In genomic region chr4:122666527-122667245, GRCh38 we compare ENCODE assay signal across 11 cellular contexts. TPM values are rescaled to one million over a fixed set of nuclear protein-coding genes. Genes with fewer than 3 reads are reported as not detected.
DNase-seq lines count a peak whose midpoint lies in the region; ATAC-seq, FAIRE-seq and TF ChIP-seq lines count a peak whose summit lies in the region.
"Had no signal": no experiment of that assay in that cellular context is flagged by ENCODE, and none has a peak within 500 bp of the region (broad histone marks: within the 10 kb centered on the region; RNA-seq: fewer than 3 reads in every experiment).

No MANE protein-coding gene starts in this region.

- H3K4me3 ChIP-seq in keratinocyte (ENCODE audit: control insufficient read depth in 2 of 3, extremely low read depth in 1 of 3, insufficient read depth in 2 of 3, low read depth in 1 of 3, low read length in 3 of 3), result peak overlapping the region in 1 of 3 experiments; percentile 5
- H3K4me3 ChIP-seq: mucosa of descending colon had no signal

- no peaks in the 10 kb centered on the region for H3K9me3 ChIP-seq in keratinocyte (ENCODE audit: control insufficient read depth, low read depth, low read length)
- H3K9me3 ChIP-seq: mucosa of descending colon had no signal

- peak overlapping the region; percentile 53 for H3K4me2 ChIP-seq in keratinocyte (ENCODE audit: control insufficient read depth, extremely low read depth, insufficient read depth, low read depth, low read length)

- DNase-seq in HCEC 1CT (peak; percentile 91), keratinocyte (ENCODE audit: low read depth, low spot score) (peak; percentile 61), DMS 273 treated with DMSO at 0.1 percent for 48 hours (lab: John Stamatoyannopoulos, UW) (no peak), RPMI8226 (no peak), activated gamma-delta T cell (lab: John Stamatoyannopoulos, UW) (no peak)
- no peak for DNase-seq in activated naive CD8-positive, alpha-beta T cell treated with anti-CD3 and anti-CD28 coated beads, Interleukin-2, amount 10 ng/mL, durations not matched to agents 7 days and 5 days
- DNase-seq in effector CD8-positive, alpha-beta T cell (lab: John Stamatoyannopoulos, UW), result no peak
- DNase-seq: GDM1, mucosa of descending colon had no signal

- no peaks in the 10 kb centered on the region for H3K79me2 ChIP-seq in keratinocyte (ENCODE audit: control insufficient read depth, insufficient read depth, low read length)

- H3K36me3 ChIP-seq in keratinocyte (ENCODE audit: control insufficient read depth in 2 of 2, extremely low read depth in 1 of 2, insufficient read depth in 2 of 2, low read length in 2 of 2), result no peaks in the 10 kb centered on the region

- H2AFZ ChIP-seq in keratinocyte (ENCODE audit: control insufficient read depth, low read length), result no peak overlapping the region

- ATAC-seq in activated naive CD8-positive, alpha-beta T cell treated with anti-CD3 and anti-CD28 coated beads, Interleukin-2, amount 10 ng/mL, durations not matched to agents 7 days and 5 days (ENCODE audit: low read depth), result peak; percentile 80
- ATAC-seq: mucosa of descending colon had no signal

- no peaks in the 10 kb centered on the region for H3K27me3 ChIP-seq in keratinocyte (ENCODE audit: control insufficient read depth, extremely low read depth, insufficient read depth, low read length)

- H3K27me3 Mint-ChIP-seq in activated naive CD8-positive, alpha-beta T cell treated with anti-CD3 and anti-CD28 coated beads, Interleukin-2, amount 10 ng/mL, durations not matched to agents 7 days and 5 days, result no peaks in the 10 kb centered on the region

- H3K9me3 Mint-ChIP-seq in activated naive CD8-positive, alpha-beta T cell treated with anti-CD3 and anti-CD28 coated beads, Interleukin-2, amount 10 ng/mL, durations not matched to agents 7 days and 5 days, result no peaks in the 10 kb centered on the region

- H3K4me1 Mint-ChIP-seq in activated naive CD8-positive, alpha-beta T cell treated with anti-CD3 and anti-CD28 coated beads, Interleukin-2, amount 10 ng/mL, durations not matched to agents 7 days and 5 days, result peaks cover 18% of the 10 kb centered on the region

- FAIRE-seq in A204.1 (lab: Jason Lieb, UNC), result peak; percentile 19
- FAIRE-seq in keratinocyte (lab: Jason Lieb, UNC), result no peak
- FAIRE-seq: colon had no signal

- POLR2A ChIA-PET in activated naive CD8-positive, alpha-beta T cell treated with anti-CD3 and anti-CD28 coated beads, Interleukin-2, amount 10 ng/mL, durations not matched to agents 7 days and 5 days (lab: Charles Lee), result no interaction called here

- dilution Hi-C loops in keratinocyte (cut with MboI; ENCODE audit: extremely low pct_ligation_motif_present, low sequenced_read_pairs), result no loop called here

- TF ChIP-seq CTCF in keratinocyte (optimal IDR thresholded peaks at IDR 0.05 in 1 of 3, IDR thresholded peaks at IDR 0.05 in 1 of 3, conservative IDR thresholded peaks at IDR 0.05 in 1 of 3; ENCODE audit: extremely low read depth in 1 of 3, insufficient read depth in 2 of 3, low read length in 3 of 3), result no peak

- peak overlapping the region; percentile 57 for H3K27ac ChIP-seq in keratinocyte (ENCODE audit: control insufficient read depth, insufficient read depth, low read length)

- peaks cover 40% of the 10 kb centered on the region for H3K4me1 ChIP-seq in keratinocyte (ENCODE audit: control insufficient read depth, extremely low read depth, insufficient read depth, low read length)

- no peak overlapping the region for H3K9ac ChIP-seq in keratinocyte (ENCODE audit: control insufficient read depth, extremely low read depth, insufficient read depth, low read length)

- H3K9me1 ChIP-seq in keratinocyte (ENCODE audit: control insufficient read depth, extremely low read depth, insufficient read depth, low read length), result no peaks in the 10 kb centered on the region

- no peak overlapping the region for H3K27ac Mint-ChIP-seq in activated naive CD8-positive, alpha-beta T cell treated with anti-CD3 and anti-CD28 coated beads, Interleukin-2, amount 10 ng/mL, durations not matched to agents 7 days and 5 days

- H4K20me1 ChIP-seq in keratinocyte (ENCODE audit: control insufficient read depth, extremely low read depth, insufficient read depth, low read length), result no peaks in the 10 kb centered on the region

- H3K36me3 Mint-ChIP-seq in activated naive CD8-positive, alpha-beta T cell treated with anti-CD3 and anti-CD28 coated beads, Interleukin-2, amount 10 ng/mL, durations not matched to agents 7 days and 5 days, result peaks cover 3% of the 10 kb centered on the region

- H3K4me3 Mint-ChIP-seq in activated naive CD8-positive, alpha-beta T cell treated with anti-CD3 and anti-CD28 coated beads, Interleukin-2, amount 10 ng/mL, durations not matched to agents 7 days and 5 days, result no peak overlapping the region

RNA-seq across cellular contexts. Expression of gene IL21, which starts 45.8 kb away (rescaled TPM):
- not detected for total RNA-seq in activated naive CD8-positive, alpha-beta T cell treated with anti-CD3 and anti-CD28 coated beads, Interleukin-2, amount 10 ng/mL, durations not matched to agents 7 days and 5 days
- polyA plus RNA-seq in keratinocyte, result not detected in 3 replicates
- not detected for polyA plus RNA-seq in keratinocyte (2011; ENCODE audit: low read depth)
- not detected in 2 replicates for polyA plus RNA-seq in keratinocyte (2011; cell fraction: cytosol; rRNA removed)
- not detected in 2 replicates for polyA plus RNA-seq in keratinocyte (2011; cell fraction: nucleus; rRNA removed)
- polyA plus RNA-seq in keratinocyte (2012; ENCODE audit: low replicate concordance), result not detected in 2 replicates
- not detected in 3 replicates for polyA minus RNA-seq in keratinocyte
- polyA minus RNA-seq in keratinocyte (2011; cell fraction: cytosol; rRNA and poly(A)+ RNA removed), result not detected
- not detected in 2 replicates for polyA minus RNA-seq in keratinocyte (2011; cell fraction: nucleus; rRNA and poly(A)+ RNA removed)
- total RNA-seq: mucosa of descending colon had no signal

Comparison
In these comparisons a context has a peak if more than half of its experiments do, and no peak if none do; other contexts are left out.
1. DNase-seq: peak in HCEC 1CT (single experiment) and keratinocyte (single experiment); none in activated naive CD8-positive, alpha-beta T cell treated with anti-CD3 and anti-CD28 coated beads, Interleukin-2, amount 10 ng/mL, durations not matched to agents 7 days and 5 days (single experiment), DMS 273 treated with DMSO at 0.1 percent for 48 hours (single experiment), RPMI8226 (single experiment), effector CD8-positive, alpha-beta T cell (single experiment) and activated gamma-delta T cell (single experiment).